Comparison of ENCODE assay signal across 5 cellular contexts in genomic region chr10:130054021-130054420, GRCh38. TPM values are rescaled to one million over a fixed set of nuclear protein-coding genes. Genes with fewer than 3 reads are reported as not detected.
"Had no signal": no experiment of that assay in that cellular context is flagged by ENCODE, and none has a peak within 500 bp of the region (broad histone marks: within the 10 kb centered on the region; RNA-seq: fewer than 3 reads in every experiment).

No MANE protein-coding gene starts in this region.

- H3K4me3 ChIP-seq: K562 had no signal

- DNase-seq: H9, HCEC 1CT, IMR-90 had no signal

RNA-seq across cellular contexts. Expression of gene C10orf143, which starts 56.6 kb away (rescaled TPM):
- total RNA-seq: HT-29 had no signal
